2 cellular contexts compared by ENCODE assay signal in genomic region chr3:188915137-188915536, GRCh38.
TF ChIP-seq lines count a peak whose summit lies in the region.

No MANE protein-coding gene starts in this region.

TF ChIP-seq in liver, 16 proteins besides CTCF, POLR2A, EP300 and RAD21 (continued from another document):
- no peak for TF ChIP-seq REST (IDR thresholded peaks at IDR 0.05)
- peak in 1 of 2 donors; percentile 57 for TF ChIP-seq JUND (IDR thresholded peaks at IDR 0.05)
- peak; percentile 34 for TF ChIP-seq MAX (IDR thresholded peaks at IDR 0.05)
- TF ChIP-seq YY1 (IDR thresholded peaks at IDR 0.05): no peak
- TF ChIP-seq FOXA1 (IDR thresholded peaks at IDR 0.05): no peak
- peak; percentile 56 for TF ChIP-seq FOXA2 (IDR thresholded peaks at IDR 0.05)
- TF ChIP-seq NR2F2 (IDR thresholded peaks at IDR 0.05): no peak
- peak; percentile 32 for TF ChIP-seq ZBTB33 (IDR thresholded peaks at IDR 0.05)
- no peak for TF ChIP-seq TAF1 (conservative IDR thresholded peaks at IDR 0.05)
- peak; percentile 72 for TF ChIP-seq SP1 (IDR thresholded peaks at IDR 0.05)
- TF ChIP-seq GABPA (IDR thresholded peaks at IDR 0.05 in 1 of 2, conservative IDR thresholded peaks at IDR 0.05 in 1 of 2): no peak
- peak; percentile 80 for TF ChIP-seq HNF4A (conservative IDR thresholded peaks at IDR 0.05)

TF ChIP-seq in HepG2, 621 proteins besides CTCF, POLR2A, EP300 and RAD21 (continued from another document):
- TF ChIP-seq HBP1 (CRISPR knock-in tag; IDR thresholded peaks at IDR 0.05; ENCODE audit: low read depth): no peak
- no peak for TF ChIP-seq REXO4 (CRISPR knock-in tag; IDR thresholded peaks at IDR 0.05; ENCODE audit: borderline replicate concordance)
- TF ChIP-seq REL (CRISPR knock-in tag; conservative IDR thresholded peaks at IDR 0.05): no peak
- TF ChIP-seq SRSF4 (IDR thresholded peaks at IDR 0.05; ENCODE audit: low read depth, low read length, poor library complexity, severe bottlenecking): no peak
- no peak for TF ChIP-seq ZNF576 (CRISPR knock-in tag; IDR thresholded peaks at IDR 0.05)
- TF ChIP-seq SP1 (IDR thresholded peaks at IDR 0.05): no peak
- TF ChIP-seq SP1 (CRISPR knock-in tag; IDR thresholded peaks at IDR 0.05): no peak
- TF ChIP-seq ATF6 (CRISPR knock-in tag; conservative IDR thresholded peaks at IDR 0.05): no peak
